ENCODE assay signal across 12 cellular contexts in genomic region chr2:174610243-174610995, GRCh38. TPM values are rescaled to one million over a fixed set of nuclear protein-coding genes. Genes with fewer than 3 reads are reported as not detected.
DNase-seq lines count a peak whose midpoint lies in the region; ATAC-seq and TF ChIP-seq lines count a peak whose summit lies in the region.
"Had no signal": no experiment of that assay in that cellular context is flagged by ENCODE, and none has a peak within 500 bp of the region (broad histone marks: within the 10 kb centered on the region; RNA-seq: fewer than 3 reads in every experiment).

No MANE protein-coding gene starts in this region.

- no peak for DNase-seq in T-helper 2 cell treated with Interferon-gamma antibody and Interleukin-4, amounts not matched to agents 5 μg/mL and 100 μg/mL, for 36 hours (ENCODE audit: low spot score)
- DNase-seq in T-helper 2 cell (no peak), M059J (ENCODE audit: low read depth) (peak; percentile 72), astrocyte of the spinal cord (ENCODE audit: low read depth, low spot score) (peak; percentile 50), pons (ENCODE audit: low spot score) (no peak), hypothalamus (lab: John Stamatoyannopoulos, UW) (no peak), breast epithelium (ENCODE audit: low spot score in 2 of 2) (no peak)
- DNase-seq in stimulated activated naive B cell treated with anti-CD40 and anti-IgM and Interleukin-4, amounts not matched to agents 10 μg/mL and 1 μg/mL and 100 μg/mL, for 72 hours, result no peak
- DNase-seq: central memory CD4-positive, alpha-beta T cell; NCI-H187; occipital lobe; T1000 had no signal

- no peak for TF ChIP-seq CTCF in astrocyte of the spinal cord (IDR thresholded peaks at IDR 0.05; ENCODE audit: low read depth, low read length)
- no peak for TF ChIP-seq CTCF in breast epithelium (IDR thresholded peaks at IDR 0.05)

- H3K36me3 Mint-ChIP-seq in T-helper 2 cell treated with Interferon-gamma antibody and Interleukin-4, amounts not matched to agents 5 μg/mL and 100 μg/mL, for 36 hours (ENCODE audit: low read depth), result peaks cover 57% of the 10 kb centered on the region
- peaks cover 36 to 40% of the 10 kb centered on the region in 2 donors for H3K36me3 Mint-ChIP-seq in stimulated activated naive B cell treated with anti-CD40 and anti-IgM and Interleukin-4, amounts not matched to agents 10 μg/mL and 1 μg/mL and 100 μg/mL, for 72 hours

- no peak overlapping the region for H3K4me3 ChIP-seq in astrocyte of the spinal cord (ENCODE audit: low read depth, low read length)
- no peak overlapping the region for H3K4me3 ChIP-seq in breast epithelium

- peak overlapping the region in 1 of 2 donors; percentile 74 for H3K27ac ChIP-seq in breast epithelium

- intact Hi-C loops in breast epithelium (cut with DNase I; ENCODE audit: low total_unique reads), result no loop called here

- H3K4me1 ChIP-seq in breast epithelium, result no peaks in the 10 kb centered on the region

- no peaks in the 10 kb centered on the region for H3K27me3 ChIP-seq in breast epithelium

- no peaks in the 10 kb centered on the region for H3K36me3 ChIP-seq in breast epithelium

- no peak for TF ChIP-seq POLR2A in breast epithelium (IDR thresholded peaks at IDR 0.05)

- no peaks in the 10 kb centered on the region for H3K27me3 Mint-ChIP-seq in T-helper 2 cell treated with Interferon-gamma antibody and Interleukin-4, amounts not matched to agents 5 μg/mL and 100 μg/mL, for 36 hours (ENCODE audit: low read depth)
- no peaks in the 10 kb centered on the region for H3K27me3 Mint-ChIP-seq in stimulated activated naive B cell treated with anti-CD40 and anti-IgM and Interleukin-4, amounts not matched to agents 10 μg/mL and 1 μg/mL and 100 μg/mL, for 72 hours

- peaks cover 74% of the 10 kb centered on the region for H3K4me1 Mint-ChIP-seq in T-helper 2 cell treated with Interferon-gamma antibody and Interleukin-4, amounts not matched to agents 5 μg/mL and 100 μg/mL, for 36 hours (ENCODE audit: low read depth)
- peaks cover 54 to 98% of the 10 kb centered on the region in 2 donors for H3K4me1 Mint-ChIP-seq in stimulated activated naive B cell treated with anti-CD40 and anti-IgM and Interleukin-4, amounts not matched to agents 10 μg/mL and 1 μg/mL and 100 μg/mL, for 72 hours

- H3K4me3 Mint-ChIP-seq in T-helper 2 cell treated with Interferon-gamma antibody and Interleukin-4, amounts not matched to agents 5 μg/mL and 100 μg/mL, for 36 hours, result peak overlapping the region; percentile 53
- peak overlapping the region; percentile 73 to 75 for H3K4me3 Mint-ChIP-seq in stimulated activated naive B cell treated with anti-CD40 and anti-IgM and Interleukin-4, amounts not matched to agents 10 μg/mL and 1 μg/mL and 100 μg/mL, for 72 hours

- ATAC-seq in stimulated activated naive B cell treated with anti-CD40 and anti-IgM and Interleukin-4, amounts not matched to agents 10 μg/mL and 1 μg/mL and 100 μg/mL, for 72 hours (replicated peaks), result peak in 1 of 2 donors; percentile 5

- no peaks in the 10 kb centered on the region for H3K9me3 Mint-ChIP-seq in T-helper 2 cell treated with Interferon-gamma antibody and Interleukin-4, amounts not matched to agents 5 μg/mL and 100 μg/mL, for 36 hours
- H3K9me3 Mint-ChIP-seq in stimulated activated naive B cell treated with anti-CD40 and anti-IgM and Interleukin-4, amounts not matched to agents 10 μg/mL and 1 μg/mL and 100 μg/mL, for 72 hours, result peaks cover 2 to 4% of the 10 kb centered on the region in 2 donors

- in situ Hi-C loops in astrocyte of the spinal cord (cut with HindIII; ENCODE audit: low sequenced_read_pairs), result no loop called here

- peak overlapping the region; percentile 85 for H3K27ac Mint-ChIP-seq in T-helper 2 cell treated with Interferon-gamma antibody and Interleukin-4, amounts not matched to agents 5 μg/mL and 100 μg/mL, for 36 hours
- H3K27ac Mint-ChIP-seq in stimulated activated naive B cell treated with anti-CD40 and anti-IgM and Interleukin-4, amounts not matched to agents 10 μg/mL and 1 μg/mL and 100 μg/mL, for 72 hours, result peak overlapping the region; percentile 97

- no peaks in the 10 kb centered on the region for H3K9me3 ChIP-seq in breast epithelium

RNA-seq across cellular contexts. Expression of gene WIPF1, which starts 12.8 kb away (rescaled TPM):
- 5.2 and 10.6 TPM in 2 replicates for total RNA-seq in M059J (2014; rRNA removed; shearing (Covaris generic))
- total RNA-seq in breast epithelium, result 10 to 100 TPM; 17.6 to 43.2 (median 24.9) TPM

Comparison
In these comparisons a context has a peak if more than half of its experiments do, and no peak if none do; other contexts are left out.
1. DNase-seq: peak in M059J (single experiment) and astrocyte of the spinal cord (single experiment); none in T-helper 2 cell treated with Interferon-gamma antibody and Interleukin-4, amounts not matched to agents 5 μg/mL and 100 μg/mL, for 36 hours (single experiment), T-helper 2 cell (0 of 5), stimulated activated naive B cell treated with anti-CD40 and anti-IgM and Interleukin-4, amounts not matched to agents 10 μg/mL and 1 μg/mL and 100 μg/mL, for 72 hours (single experiment), pons (single experiment), hypothalamus (0 of 51) and breast epithelium (0 of 2).